Comparison of ENCODE assay signal across 1 cellular context in the genomic region with DNA sequence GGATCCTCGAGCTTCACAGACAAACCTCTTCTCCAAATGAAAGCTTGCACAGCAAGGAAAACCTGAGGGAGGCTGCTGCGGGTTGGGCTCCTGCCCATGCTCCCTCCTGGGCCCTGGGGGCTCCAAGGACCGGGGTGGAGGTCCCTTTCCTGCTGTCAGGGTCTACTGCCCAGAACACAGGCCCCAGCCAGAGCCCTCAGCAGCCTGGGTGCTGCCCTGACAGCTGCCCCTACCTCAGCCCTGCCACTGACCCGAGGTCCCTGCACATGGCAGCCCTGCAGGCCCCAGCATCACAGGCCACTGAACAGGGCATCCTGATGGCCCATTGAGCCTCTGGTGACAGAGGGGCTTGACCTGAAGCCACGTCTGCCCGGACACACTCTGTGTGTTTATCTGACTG.
TF ChIP-seq lines count a peak whose summit lies in the region.

No MANE protein-coding gene starts in this region.

TF ChIP-seq in HepG2, 621 proteins besides CTCF, POLR2A, EP300 and RAD21:
- TF ChIP-seq TSC22D2 (CRISPR knock-in tag; IDR thresholded peaks at IDR 0.05; ENCODE audit: borderline replicate concordance) (no peak), ZNF44 (CRISPR knock-in tag; IDR thresholded peaks at IDR 0.05) (no peak), POLR2AphosphoS2 (IDR thresholded peaks at IDR 0.05; ENCODE audit: low read depth, low read length) (no peak), KLF15 (CRISPR knock-in tag; IDR thresholded peaks at IDR 0.05; ENCODE audit: borderline replicate concordance) (no peak), ZNF451 (CRISPR knock-in tag; IDR thresholded peaks at IDR 0.05) (no peak)
- TF ChIP-seq, protein P1, sequence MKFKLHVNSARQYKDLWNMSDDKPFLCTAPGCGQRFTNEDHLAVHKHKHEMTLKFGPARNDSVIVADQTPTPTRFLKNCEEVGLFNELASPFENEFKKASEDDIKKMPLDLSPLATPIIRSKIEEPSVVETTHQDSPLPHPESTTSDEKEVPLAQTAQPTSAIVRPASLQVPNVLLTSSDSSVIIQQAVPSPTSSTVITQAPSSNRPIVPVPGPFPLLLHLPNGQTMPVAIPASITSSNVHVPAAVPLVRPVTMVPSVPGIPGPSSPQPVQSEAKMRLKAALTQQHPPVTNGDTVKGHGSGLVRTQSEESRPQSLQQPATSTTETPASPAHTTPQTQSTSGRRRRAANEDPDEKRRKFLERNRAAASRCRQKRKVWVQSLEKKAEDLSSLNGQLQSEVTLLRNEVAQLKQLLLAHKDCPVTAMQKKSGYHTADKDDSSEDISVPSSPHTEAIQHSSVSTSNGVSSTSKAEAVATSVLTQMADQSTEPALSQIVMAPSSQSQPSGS (CRISPR knock-in tag; IDR thresholded peaks at IDR 0.05) = no peak
- TF ChIP-seq, protein P2, sequence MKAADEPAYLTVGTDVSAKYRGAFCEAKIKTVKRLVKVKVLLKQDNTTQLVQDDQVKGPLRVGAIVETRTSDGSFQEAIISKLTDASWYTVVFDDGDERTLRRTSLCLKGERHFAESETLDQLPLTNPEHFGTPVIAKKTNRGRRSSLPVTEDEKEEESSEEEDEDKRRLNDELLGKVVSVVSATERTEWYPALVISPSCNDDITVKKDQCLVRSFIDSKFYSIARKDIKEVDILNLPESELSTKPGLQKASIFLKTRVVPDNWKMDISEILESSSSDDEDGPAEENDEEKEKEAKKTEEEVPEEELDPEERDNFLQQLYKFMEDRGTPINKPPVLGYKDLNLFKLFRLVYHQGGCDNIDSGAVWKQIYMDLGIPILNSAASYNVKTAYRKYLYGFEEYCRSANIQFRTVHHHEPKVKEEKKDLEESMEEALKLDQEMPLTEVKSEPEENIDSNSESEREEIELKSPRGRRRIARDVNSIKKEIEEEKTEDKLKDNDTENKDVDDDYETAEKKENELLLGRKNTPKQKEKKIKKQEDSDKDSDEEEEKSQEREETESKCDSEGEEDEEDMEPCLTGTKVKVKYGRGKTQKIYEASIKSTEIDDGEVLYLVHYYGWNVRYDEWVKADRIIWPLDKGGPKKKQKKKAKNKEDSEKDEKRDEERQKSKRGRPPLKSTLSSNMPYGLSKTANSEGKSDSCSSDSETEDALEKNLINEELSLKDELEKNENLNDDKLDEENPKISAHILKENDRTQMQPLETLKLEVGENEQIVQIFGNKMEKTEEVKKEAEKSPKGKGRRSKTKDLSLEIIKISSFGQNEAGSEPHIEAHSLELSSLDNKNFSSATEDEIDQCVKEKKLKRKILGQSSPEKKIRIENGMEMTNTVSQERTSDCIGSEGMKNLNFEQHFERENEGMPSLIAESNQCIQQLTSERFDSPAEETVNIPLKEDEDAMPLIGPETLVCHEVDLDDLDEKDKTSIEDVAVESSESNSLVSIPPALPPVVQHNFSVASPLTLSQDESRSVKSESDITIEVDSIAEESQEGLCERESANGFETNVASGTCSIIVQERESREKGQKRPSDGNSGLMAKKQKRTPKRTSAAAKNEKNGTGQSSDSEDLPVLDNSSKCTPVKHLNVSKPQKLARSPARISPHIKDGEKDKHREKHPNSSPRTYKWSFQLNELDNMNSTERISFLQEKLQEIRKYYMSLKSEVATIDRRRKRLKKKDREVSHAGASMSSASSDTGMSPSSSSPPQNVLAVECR (CRISPR knock-in tag; IDR thresholded peaks at IDR 0.05; ENCODE audit: borderline replicate concordance) = no peak
- TF ChIP-seq, protein P3, sequence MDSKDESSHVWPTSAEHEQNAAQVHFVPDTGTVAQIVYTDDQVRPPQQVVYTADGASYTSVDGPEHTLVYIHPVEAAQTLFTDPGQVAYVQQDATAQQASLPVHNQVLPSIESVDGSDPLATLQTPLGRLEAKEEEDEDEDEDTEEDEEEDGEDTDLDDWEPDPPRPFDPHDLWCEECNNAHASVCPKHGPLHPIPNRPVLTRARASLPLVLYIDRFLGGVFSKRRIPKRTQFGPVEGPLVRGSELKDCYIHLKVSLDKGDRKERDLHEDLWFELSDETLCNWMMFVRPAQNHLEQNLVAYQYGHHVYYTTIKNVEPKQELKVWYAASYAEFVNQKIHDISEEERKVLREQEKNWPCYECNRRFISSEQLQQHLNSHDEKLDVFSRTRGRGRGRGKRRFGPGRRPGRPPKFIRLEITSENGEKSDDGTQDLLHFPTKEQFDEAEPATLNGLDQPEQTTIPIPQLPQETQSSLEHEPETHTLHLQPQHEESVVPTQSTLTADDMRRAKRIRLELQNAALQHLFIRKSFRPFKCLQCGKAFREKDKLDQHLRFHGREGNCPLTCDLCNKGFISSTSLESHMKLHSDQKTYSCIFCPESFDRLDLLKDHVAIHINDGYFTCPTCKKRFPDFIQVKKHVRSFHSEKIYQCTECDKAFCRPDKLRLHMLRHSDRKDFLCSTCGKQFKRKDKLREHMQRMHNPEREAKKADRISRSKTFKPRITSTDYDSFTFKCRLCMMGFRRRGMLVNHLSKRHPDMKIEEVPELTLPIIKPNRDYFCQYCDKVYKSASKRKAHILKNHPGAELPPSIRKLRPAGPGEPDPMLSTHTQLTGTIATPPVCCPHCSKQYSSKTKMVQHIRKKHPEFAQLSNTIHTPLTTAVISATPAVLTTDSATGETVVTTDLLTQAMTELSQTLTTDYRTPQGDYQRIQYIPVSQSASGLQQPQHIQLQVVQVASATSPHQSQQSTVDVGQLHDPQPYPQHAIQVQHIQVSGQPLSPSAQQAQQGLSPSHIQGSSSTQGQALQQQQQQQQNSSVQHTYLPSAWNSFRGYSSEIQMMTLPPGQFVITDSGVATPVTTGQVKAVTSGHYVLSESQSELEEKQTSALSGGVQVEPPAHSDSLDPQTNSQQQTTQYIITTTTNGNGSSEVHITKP (CRISPR knock-in tag; IDR thresholded peaks at IDR 0.05; ENCODE audit: low read depth) = no peak
- TF ChIP-seq, protein P4, sequence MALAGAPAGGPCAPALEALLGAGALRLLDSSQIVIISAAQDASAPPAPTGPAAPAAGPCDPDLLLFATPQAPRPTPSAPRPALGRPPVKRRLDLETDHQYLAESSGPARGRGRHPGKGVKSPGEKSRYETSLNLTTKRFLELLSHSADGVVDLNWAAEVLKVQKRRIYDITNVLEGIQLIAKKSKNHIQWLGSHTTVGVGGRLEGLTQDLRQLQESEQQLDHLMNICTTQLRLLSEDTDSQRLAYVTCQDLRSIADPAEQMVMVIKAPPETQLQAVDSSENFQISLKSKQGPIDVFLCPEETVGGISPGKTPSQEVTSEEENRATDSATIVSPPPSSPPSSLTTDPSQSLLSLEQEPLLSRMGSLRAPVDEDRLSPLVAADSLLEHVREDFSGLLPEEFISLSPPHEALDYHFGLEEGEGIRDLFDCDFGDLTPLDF (CRISPR knock-in tag; IDR thresholded peaks at IDR 0.05) = no peak
TF ChIP-seq in HepG2: peak in this region for 0.
